Comparison of ENCODE assay signal across 12 cellular contexts in genomic region chr6:166656269-166657206, GRCh38. TPM values are rescaled to one million over a fixed set of nuclear protein-coding genes. Genes with fewer than 3 reads are reported as not detected.
A peak's percentile ranks its signal among the peaks of the same experiment; 100 is the strongest.
DNase-seq lines count a peak whose midpoint lies in the region; ATAC-seq and TF ChIP-seq lines count a peak whose summit lies in the region.
"Had no signal": no experiment of that assay in that cellular context is flagged by ENCODE, and none has a peak within 500 bp of the region (broad histone marks: within the 10 kb centered on the region; RNA-seq: fewer than 3 reads in every experiment).

No MANE protein-coding gene starts in this region.

- H3K27me3 Mint-ChIP-seq in HFFc6 (ENCODE audit: insufficient read depth) = peaks cover 25% of the 10 kb centered on the region
- no peaks in the 10 kb centered on the region for H3K27me3 Mint-ChIP-seq in endodermal cell (ENCODE audit: insufficient read depth)
- H3K27me3 Mint-ChIP-seq in natural killer cell (ENCODE audit: low read depth in 2 of 2) = peaks cover 0 to 26% of the 10 kb centered on the region in 2 donors

- ATAC-seq in natural killer cell = peak in 1 of 3 donors; percentile 49

- TF ChIP-seq POLR2A in stomach (IDR thresholded peaks at IDR 0.05) = no peak

- TF ChIP-seq EP300 in stomach (IDR thresholded peaks at IDR 0.05) = no peak

- DNase-seq in HFFc6 (no peak), endodermal cell (peak; percentile 66), natural killer cell (no peak), GOT3 (lab: John Stamatoyannopoulos, UW) (no peak), stomach (no peak), amygdala (lab: John Stamatoyannopoulos, UW) (no peak), NCI-H446 treated with DMSO at 0.1 percent for 48 hours (lab: John Stamatoyannopoulos, UW) (no peak)
- DNase-seq: cortex of kidney, hypothalamus, NCI-H226, SHP77 treated with DMSO at 0.1 percent for 48 hours had no signal

- H3K4me3 ChIP-seq in BLaER1 (no peak overlapping the region), endodermal cell (ENCODE audit: low read length) (no peak overlapping the region), stomach (peak overlapping the region in 2 of 4 donors; percentile 10 to 11)

- H3K4me1 ChIP-seq in BLaER1 (peaks cover 53% of the 10 kb centered on the region), endodermal cell (ENCODE audit: control insufficient read depth, insufficient read depth, low read length) (peaks cover 7% of the 10 kb centered on the region), stomach (peaks cover 5 to 18% (median 8%) of the 10 kb centered on the region in 4 donors)

- no peak overlapping the region for H3K27ac Mint-ChIP-seq in HFFc6
- H3K27ac Mint-ChIP-seq in endodermal cell = no peak overlapping the region
- no peak overlapping the region for H3K27ac Mint-ChIP-seq in natural killer cell

- H3K9ac ChIP-seq in BLaER1 (no peak overlapping the region), endodermal cell (ENCODE audit: extremely low read depth, low read length, poor library complexity, severe bottlenecking) (no peak overlapping the region)

- H3K9me3 ChIP-seq in BLaER1 = no peaks in the 10 kb centered on the region
- no peaks in the 10 kb centered on the region for H3K9me3 ChIP-seq in endodermal cell (ENCODE audit: control insufficient read depth, low read length)
- no peaks in the 10 kb centered on the region for H3K9me3 ChIP-seq in stomach

- H3K4me2 ChIP-seq in BLaER1 = peak overlapping the region; percentile 71

- H3K9me3 Mint-ChIP-seq in HFFc6 = no peaks in the 10 kb centered on the region
- no peaks in the 10 kb centered on the region for H3K9me3 Mint-ChIP-seq in endodermal cell
- H3K9me3 Mint-ChIP-seq in natural killer cell = no peaks in the 10 kb centered on the region

- H3K27me3 ChIP-seq in BLaER1 = no peaks in the 10 kb centered on the region
- H3K27me3 ChIP-seq in endodermal cell (ENCODE audit: control insufficient read depth, insufficient read depth, low read length, poor library complexity, severe bottlenecking) = peaks cover 42% of the 10 kb centered on the region
- H3K27me3 ChIP-seq in stomach = peaks cover 0 to 12% (median 9%) of the 10 kb centered on the region in 3 donors

- TF ChIP-seq CTCF in HFFc6 (IDR thresholded peaks at IDR 0.05) = no peak
- no peak for TF ChIP-seq CTCF in endodermal cell (conservative IDR thresholded peaks at IDR 0.05)
- TF ChIP-seq CTCF in natural killer cell (IDR thresholded peaks at IDR 0.05) = no peak
- TF ChIP-seq CTCF in stomach (IDR thresholded peaks at IDR 0.05) = no peak

- H3K27ac ChIP-seq in BLaER1 (no peak overlapping the region), endodermal cell (ENCODE audit: low read depth, low read length) (no peak overlapping the region), stomach (no peak overlapping the region)

- intact Hi-C loops in natural killer cell (cut with micrococcal nuclease) = no loop called here
- intact Hi-C loops in stomach (cut with DNase I; ENCODE audit: low total_unique reads) = no loop called here

- H3K4me1 Mint-ChIP-seq in HFFc6 (ENCODE audit: low read depth) (peaks cover 6% of the 10 kb centered on the region; the same call in 1 of the 2 replicates), endodermal cell (peaks cover 5% of the 10 kb centered on the region), natural killer cell (peaks cover 10 to 11% of the 10 kb centered on the region in 2 donors)

- no peaks in the 10 kb centered on the region for H3K36me3 Mint-ChIP-seq in HFFc6 (ENCODE audit: low read depth)
- no peaks in the 10 kb centered on the region for H3K36me3 Mint-ChIP-seq in endodermal cell (ENCODE audit: low read depth)
- H3K36me3 Mint-ChIP-seq in natural killer cell = no peaks in the 10 kb centered on the region

- no peaks in the 10 kb centered on the region for H4K20me1 ChIP-seq in BLaER1

- H3K36me3 ChIP-seq in BLaER1 (no peaks in the 10 kb centered on the region), endodermal cell (ENCODE audit: control insufficient read depth, insufficient read depth, low read length) (no peaks in the 10 kb centered on the region), stomach (no peaks in the 10 kb centered on the region)

- H3K4me3 Mint-ChIP-seq in HFFc6 = peak overlapping the region; percentile 43; the same call in 1 of the 2 replicates
- no peak overlapping the region for H3K4me3 Mint-ChIP-seq in endodermal cell
- H3K4me3 Mint-ChIP-seq in natural killer cell = peak overlapping the region; percentile 58

- 40 to 54% methylated on average over 17 to 34 of the region's 34 CpGs for WGBS in endodermal cell (ENCODE audit: insufficient coverage in 1 of 2, insufficient read length in 1 of 2), 2 experiments
- WGBS in stomach, 5 donors = 28 to 37% (median 29%) methylated on average over 19 to 34 of the region's 34 CpGs

RNA-seq across cellular contexts. Expression of gene RPS6KA2, which starts 29.5 kb away (rescaled TPM):
- 10 to 100 TPM; 10.1 to 13.9 (median 11.9) TPM for total RNA-seq in HFFc6 (2021; fragmentation: NEBNext Ultra II Directional; extraction: Animal tissue kit (Norgen Biotek cat#: 25700))
- 10 to 100 TPM; 17.9 to 23.9 TPM for total RNA-seq in endodermal cell
- polyA plus RNA-seq in endodermal cell (2013, experiment 1 of 2) = 16.7 TPM
- 16.3 TPM for polyA plus RNA-seq in endodermal cell (2013, experiment 2 of 2)
- 1 to 10 TPM; 2.8 to 4.5 (median 2.9) TPM for total RNA-seq in natural killer cell
- 100 to 1,000 TPM in 1 of 5 donors, 10 to 100 TPM in 4; 35.1 to 150 (median 85.2) TPM for total RNA-seq in stomach
- 10 to 100 TPM; 10.9 to 60.2 (median 58.0) TPM for polyA plus RNA-seq in stomach
